1 cellular context compared by ENCODE assay signal in genomic region chr16:2991566-2992261, GRCh38.
TF ChIP-seq lines count a peak whose summit lies in the region.

No MANE protein-coding gene starts in this region.

TF ChIP-seq in H1, 55 proteins besides CTCF, POLR2A, EP300 and RAD21:
- no peak for TF ChIP-seq ATF3 (IDR thresholded peaks at IDR 0.05; ENCODE audit: insufficient read depth, low read depth, low read length)
- no peak for TF ChIP-seq NRF1 (IDR thresholded peaks at IDR 0.05; ENCODE audit: low read depth, low read length)
- TF ChIP-seq SUZ12 (IDR thresholded peaks at IDR 0.05; ENCODE audit: low read length): no peak
- TF ChIP-seq CHD2 (IDR thresholded peaks at IDR 0.05; ENCODE audit: low read length): no peak
- TF ChIP-seq HDAC2 (IDR thresholded peaks at IDR 0.05; ENCODE audit: borderline replicate concordance in 1 of 2, low read depth in 2 of 2, low read length in 2 of 2): no peak
- TF ChIP-seq POU5F1 (IDR thresholded peaks at IDR 0.05; ENCODE audit: low read depth, low read length): no peak
